ENCODE assay signal across 23 cellular contexts in genomic region chr20:23918896-23919295, GRCh38. TPM values are rescaled to one million over a fixed set of nuclear protein-coding genes. Genes with fewer than 3 reads are reported as not detected.
DNase-seq lines count a peak whose midpoint lies in the region; ATAC-seq and TF ChIP-seq lines count a peak whose summit lies in the region.
"Had no signal": no experiment of that assay in that cellular context is flagged by ENCODE, and none has a peak within 500 bp of the region (broad histone marks: within the 10 kb centered on the region; RNA-seq: fewer than 3 reads in every experiment).

No MANE protein-coding gene starts in this region.

- no peaks in the 10 kb centered on the region for H3K27me3 Mint-ChIP-seq in stimulated activated naive CD8-positive, alpha-beta T cell treated with anti-CD3 and anti-CD28 coated beads, Interleukin-15, Interleukin-2, amounts not matched to agents 100 ng/mL and 50 ng/mL, for 24 hours
- H3K27me3 Mint-ChIP-seq in stimulated activated naive CD8-positive, alpha-beta T cell treated with anti-CD3 and anti-CD28 coated beads, Interleukin-15, amount 100 ng/mL, for 72 hours: no peaks in the 10 kb centered on the region
- peaks cover 6 to 8% of the 10 kb centered on the region in 2 donors for H3K27me3 Mint-ChIP-seq in effector memory CD8-positive, alpha-beta T cell
- peaks cover 0 to 4% (median 0%) of the 10 kb centered on the region in 5 donors for H3K27me3 Mint-ChIP-seq in naive thymus-derived CD8-positive, alpha-beta T cell

- no peak for DNase-seq in stimulated activated naive CD8-positive, alpha-beta T cell treated with anti-CD3 and anti-CD28 coated beads, Interleukin-15, amount 100 ng/mL, for 72 hours
- no peak for DNase-seq in effector memory CD8-positive, alpha-beta T cell
- DNase-seq in naive thymus-derived CD8-positive, alpha-beta T cell: no peak
- DNase-seq in T-helper 2 cell: no peak
- DNase-seq: C1 segment of cervical spinal cord; Calu3; CD4-positive, alpha-beta memory T cell; COR-L47; DMS53; DMS79 treated with DMSO at 0.1 percent for 48 hours; GF-D8; GM23248; H7; HCEC 1CT had no signal

- POLR2A ChIA-PET in naive thymus-derived CD8-positive, alpha-beta T cell (lab: Charles Lee): interaction anchor here (1.1 to 2.0 kb wide), 4 partner anchors 9 to 108 kb away, joined by 3 to 5 read pairs (median 4); no protein-coding TSS in a partner anchor

- H3K36me3 Mint-ChIP-seq in stimulated activated naive CD8-positive, alpha-beta T cell treated with anti-CD3 and anti-CD28 coated beads, Interleukin-15, Interleukin-2, amounts not matched to agents 100 ng/mL and 50 ng/mL, for 24 hours (ENCODE audit: low read depth): no peaks in the 10 kb centered on the region
- H3K36me3 Mint-ChIP-seq in effector memory CD8-positive, alpha-beta T cell (ENCODE audit: insufficient read depth): peaks cover 4% of the 10 kb centered on the region
- peaks cover 0 to 2% (median 0%) of the 10 kb centered on the region in 3 donors for H3K36me3 Mint-ChIP-seq in naive thymus-derived CD8-positive, alpha-beta T cell
- H3K36me3 Mint-ChIP-seq: CD4-positive, alpha-beta memory T cell had no signal

- H3K27ac Mint-ChIP-seq in stimulated activated naive CD8-positive, alpha-beta T cell treated with anti-CD3 and anti-CD28 coated beads, Interleukin-15, Interleukin-2, amounts not matched to agents 100 ng/mL and 50 ng/mL, for 24 hours: peak overlapping the region; percentile 11
- H3K27ac Mint-ChIP-seq in stimulated activated naive CD8-positive, alpha-beta T cell treated with anti-CD3 and anti-CD28 coated beads, Interleukin-15, amount 100 ng/mL, for 72 hours: no peak overlapping the region
- H3K27ac Mint-ChIP-seq in effector memory CD8-positive, alpha-beta T cell: peak overlapping the region; percentile 82 to 86
- peak overlapping the region in 7 of 10 donors; percentile 8 to 93 (median 69) for H3K27ac Mint-ChIP-seq in naive thymus-derived CD8-positive, alpha-beta T cell

- no peaks in the 10 kb centered on the region for H3K9me3 Mint-ChIP-seq in stimulated activated naive CD8-positive, alpha-beta T cell treated with anti-CD3 and anti-CD28 coated beads, Interleukin-15, Interleukin-2, amounts not matched to agents 100 ng/mL and 50 ng/mL, for 24 hours
- no peaks in the 10 kb centered on the region for H3K9me3 Mint-ChIP-seq in stimulated activated naive CD8-positive, alpha-beta T cell treated with anti-CD3 and anti-CD28 coated beads, Interleukin-15, amount 100 ng/mL, for 72 hours
- H3K9me3 Mint-ChIP-seq in effector memory CD8-positive, alpha-beta T cell: peaks cover 0 to 2% of the 10 kb centered on the region in 2 donors
- no peaks in the 10 kb centered on the region for H3K9me3 Mint-ChIP-seq in naive thymus-derived CD8-positive, alpha-beta T cell
- H3K9me3 Mint-ChIP-seq: CD4-positive, alpha-beta memory T cell had no signal

- peaks cover 47% of the 10 kb centered on the region for H3K4me1 Mint-ChIP-seq in stimulated activated naive CD8-positive, alpha-beta T cell treated with anti-CD3 and anti-CD28 coated beads, Interleukin-15, Interleukin-2, amounts not matched to agents 100 ng/mL and 50 ng/mL, for 24 hours (ENCODE audit: low read depth)
- peaks cover 45% of the 10 kb centered on the region for H3K4me1 Mint-ChIP-seq in stimulated activated naive CD8-positive, alpha-beta T cell treated with anti-CD3 and anti-CD28 coated beads, Interleukin-15, amount 100 ng/mL, for 72 hours
- peaks cover 52 to 55% of the 10 kb centered on the region in 2 donors for H3K4me1 Mint-ChIP-seq in effector memory CD8-positive, alpha-beta T cell (ENCODE audit: low read depth in 2 of 2)
- H3K4me1 Mint-ChIP-seq in naive thymus-derived CD8-positive, alpha-beta T cell: peaks cover 26 to 44% (median 32%) of the 10 kb centered on the region in 4 donors

- no peak overlapping the region for H3K4me3 Mint-ChIP-seq in stimulated activated naive CD8-positive, alpha-beta T cell treated with anti-CD3 and anti-CD28 coated beads, Interleukin-15, Interleukin-2, amounts not matched to agents 100 ng/mL and 50 ng/mL, for 24 hours
- H3K4me3 Mint-ChIP-seq in stimulated activated naive CD8-positive, alpha-beta T cell treated with anti-CD3 and anti-CD28 coated beads, Interleukin-15, amount 100 ng/mL, for 72 hours: no peak overlapping the region
- peak overlapping the region; percentile 58 to 71 for H3K4me3 Mint-ChIP-seq in effector memory CD8-positive, alpha-beta T cell
- H3K4me3 Mint-ChIP-seq in naive thymus-derived CD8-positive, alpha-beta T cell: no peak overlapping the region

- ATAC-seq in stimulated activated naive CD8-positive, alpha-beta T cell treated with anti-CD3 and anti-CD28 coated beads, Interleukin-15, amount 100 ng/mL, for 72 hours: no peak
- ATAC-seq in effector memory CD8-positive, alpha-beta T cell (replicated peaks): no peak
- no peak for ATAC-seq in naive thymus-derived CD8-positive, alpha-beta T cell
- ATAC-seq in SK-N-SH treated with all-trans-retinoic acid at 6 μM for 48 hours: no peak
- ATAC-seq in GM18861 (IDR thresholded peaks at IDR 0.05; ENCODE audit: unreplicated experiment): no peak

TF ChIP-seq in SK-N-SH treated with all-trans-retinoic acid at 6 μM for 48 hours, 23 proteins besides CTCF, POLR2A, EP300 and RAD21:
- TF ChIP-seq ZNF70 (CRISPR knock-in tag; IDR thresholded peaks at IDR 0.05): no peak
- no peak for TF ChIP-seq OSR1 (CRISPR knock-in tag; IDR thresholded peaks at IDR 0.05)
- TF ChIP-seq POU6F1 (CRISPR knock-in tag; IDR thresholded peaks at IDR 0.05; ENCODE audit: borderline replicate concordance, low read depth): no peak
- no peak for TF ChIP-seq ESRRG (CRISPR knock-in tag; IDR thresholded peaks at IDR 0.05)
- TF ChIP-seq BACH2 (CRISPR knock-in tag; IDR thresholded peaks at IDR 0.05; ENCODE audit: borderline replicate concordance): no peak
- TF ChIP-seq ARNTL (CRISPR knock-in tag; IDR thresholded peaks at IDR 0.05; ENCODE audit: borderline replicate concordance, low read depth): no peak
- no peak for TF ChIP-seq RARB (CRISPR knock-in tag; IDR thresholded peaks at IDR 0.05)
- no peak for TF ChIP-seq TCF4 (CRISPR knock-in tag; IDR thresholded peaks at IDR 0.05; ENCODE audit: borderline replicate concordance)
- no peak for TF ChIP-seq TSHZ2 (CRISPR knock-in tag; IDR thresholded peaks at IDR 0.05)
- TF ChIP-seq PATZ1 (CRISPR knock-in tag; IDR thresholded peaks at IDR 0.05; ENCODE audit: borderline replicate concordance): no peak
- TF ChIP-seq ZNF8 (CRISPR knock-in tag; IDR thresholded peaks at IDR 0.05): no peak
- no peak for TF ChIP-seq ISL1 (CRISPR knock-in tag; IDR thresholded peaks at IDR 0.05)
- TF ChIP-seq TOX (CRISPR knock-in tag; IDR thresholded peaks at IDR 0.05; ENCODE audit: borderline replicate concordance): no peak

RNA-seq across cellular contexts. Expression of gene CST5, which starts 39.3 kb away (rescaled TPM):
- not detected for total RNA-seq in naive thymus-derived CD8-positive, alpha-beta T cell
- polyA plus RNA-seq in naive thymus-derived CD8-positive, alpha-beta T cell: not detected
- total RNA-seq: A172; A673; Calu3; CD4-positive, alpha-beta memory T cell; Daoy; G401; GM23248; H1; H7 had no signal
- polyA plus RNA-seq: BJ; CD4-positive, alpha-beta memory T cell; GM23248; H1 had no signal

Comparison
In these comparisons a context has a peak if more than half of its experiments do, and no peak if none do; other contexts are left out.
1. H3K27ac Mint-ChIP-seq: peak in stimulated activated naive CD8-positive, alpha-beta T cell treated with anti-CD3 and anti-CD28 coated beads, Interleukin-15, Interleukin-2, amounts not matched to agents 100 ng/mL and 50 ng/mL, for 24 hours (single experiment), effector memory CD8-positive, alpha-beta T cell (2 of 2) and naive thymus-derived CD8-positive, alpha-beta T cell (7 of 10); none in stimulated activated naive CD8-positive, alpha-beta T cell treated with anti-CD3 and anti-CD28 coated beads, Interleukin-15, amount 100 ng/mL, for 72 hours (0 of 2).
2. H3K4me3 Mint-ChIP-seq: peak in effector memory CD8-positive, alpha-beta T cell (2 of 2); none in stimulated activated naive CD8-positive, alpha-beta T cell treated with anti-CD3 and anti-CD28 coated beads, Interleukin-15, Interleukin-2, amounts not matched to agents 100 ng/mL and 50 ng/mL, for 24 hours (single experiment), stimulated activated naive CD8-positive, alpha-beta T cell treated with anti-CD3 and anti-CD28 coated beads, Interleukin-15, amount 100 ng/mL, for 72 hours (0 of 2) and naive thymus-derived CD8-positive, alpha-beta T cell (0 of 10).